Comparison of ENCODE assay signal across 1 cellular context in the genomic region with DNA sequence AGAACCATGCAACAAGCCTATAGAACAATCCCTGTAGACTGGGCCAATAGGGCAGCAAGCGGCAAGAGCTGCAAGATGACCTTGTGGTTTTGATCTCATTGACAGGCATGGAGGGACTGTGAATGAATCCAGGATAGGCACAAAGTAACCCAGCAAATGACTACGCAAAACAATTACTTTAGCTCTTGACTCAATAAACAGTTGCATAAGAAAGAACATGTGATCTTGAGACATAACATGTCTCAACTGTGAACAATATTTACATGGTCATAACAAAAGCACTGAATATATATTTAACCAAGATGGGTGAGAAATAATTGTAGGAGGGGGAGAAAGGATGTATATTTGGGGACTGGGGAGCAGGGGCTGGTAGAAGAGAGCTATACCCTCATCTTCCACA.
TF ChIP-seq lines count a peak whose summit lies in the region.

No MANE protein-coding gene starts in this region.

TF ChIP-seq in H1, 55 proteins besides CTCF, POLR2A, EP300 and RAD21 (continued from another document):
- TF ChIP-seq CHD7 (IDR thresholded peaks at IDR 0.05; ENCODE audit: insufficient replicate concordance, low read length) = no peak
- TF ChIP-seq CBX8 (IDR thresholded peaks at IDR 0.05; ENCODE audit: borderline replicate concordance, low read depth, low read length) = no peak
- no peak for TF ChIP-seq CREB1 (IDR thresholded peaks at IDR 0.05)
